ENCODE assay signal across 8 cellular contexts in the genomic region with DNA sequence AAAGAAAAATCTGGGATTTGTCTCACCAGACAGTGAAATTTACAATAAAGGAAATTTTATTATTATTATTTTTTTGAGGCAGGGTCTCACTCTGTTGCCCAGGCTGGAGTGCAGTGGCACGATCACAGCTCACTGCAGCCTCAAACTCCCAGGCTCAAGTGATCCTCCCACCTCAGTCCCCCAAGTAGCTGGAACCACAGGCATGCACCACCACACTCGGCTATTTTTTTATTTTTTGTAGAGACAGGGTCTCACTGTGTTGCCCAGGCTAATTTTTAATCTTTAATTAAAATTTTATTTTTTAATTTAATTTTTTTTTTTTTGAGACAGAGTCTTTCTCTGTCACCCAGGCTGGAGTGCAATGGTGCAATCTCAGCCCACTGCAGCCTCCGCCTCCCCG. TPM values are rescaled to one million over a fixed set of nuclear protein-coding genes. Genes with fewer than 3 reads are reported as not detected.
DNase-seq lines count a peak whose midpoint lies in the region; ATAC-seq, FAIRE-seq and TF ChIP-seq lines count a peak whose summit lies in the region.
"Not testable (repeated sequence)": the region's sequence is repeated elsewhere in the genome, so short reads cannot be mapped to it uniquely, and the experiment has no call there.

No MANE protein-coding gene starts in this region.

- not testable (repeated sequence) for H3K9ac ChIP-seq in HUES48 (ENCODE audit: low read depth, low read length)
- H3K9ac ChIP-seq in HepG2 (ENCODE audit: insufficient read depth, low read depth, low read length) = peak overlapping the region; percentile 80; the same call in 1 of the 2 replicates

- H3K27me3 ChIP-seq in HUES48 (ENCODE audit: control insufficient read depth, insufficient read depth, low read length); HepG2 (ENCODE audit: control insufficient read depth in 1 of 2, insufficient read depth in 2 of 2, low read length in 2 of 2); transverse colon: not testable (repeated sequence)

- H3K27ac ChIP-seq in C4-2B = peak overlapping the region; percentile 85
- H3K27ac ChIP-seq in HUES48 (ENCODE audit: low read depth, low read length) = peak overlapping the region; percentile 92
- H3K27ac ChIP-seq in HepG2 (ENCODE audit: extremely low read length, insufficient read depth, low read length) = peak overlapping the region; percentile 89
- peak overlapping the region; percentile 94 to 97 (median 95) for H3K27ac ChIP-seq in transverse colon

- not testable (repeated sequence) for H3K4me3 ChIP-seq in HUES48 (ENCODE audit: low read depth, low read length); transverse colon
- peak overlapping the region in 1 of 3 experiments; percentile 61; a peak in 1 of 6 replicates for H3K4me3 ChIP-seq in HepG2 (replicated peaks in 1 of 3; ENCODE audit: insufficient read depth in 1 of 3, low read depth in 2 of 3, low read length in 3 of 3)

- in situ Hi-C loops in HepG2 (cut with HindIII; ENCODE audit: extremely low pct_ligation_motif_present, low pct_unique_long_range_greater_than_20kb); transverse colon (cut with MboI; ENCODE audit: low pct_ligation_motif_present in 1 of 4, low pct_unique_long_range_greater_than_20kb in 1 of 4, low sequenced_read_pairs in 3 of 4): not testable (repeated sequence)

- POLR2A ChIA-PET in HepG2 (lab: Yijun Ruan, JAX) = interaction anchor here (0.9 to 3.2 kb wide), 35 partner anchors 8 to 660 kb away, joined by 3 to 41 read pairs (median 10); a partner anchor contains a TSS

- not testable (repeated sequence) for TF ChIP-seq CTCF in C4-2B (conservative IDR thresholded peaks at IDR 0.05); endothelial cell (IDR thresholded peaks at IDR 0.05; ENCODE audit: unreplicated experiment); HepG2 (CRISPR knock-in tag; IDR thresholded peaks at IDR 0.05); transverse colon (IDR thresholded peaks at IDR 0.05)

- H3K27me3 Mint-ChIP-seq in T-helper 1 cell treated with Interleukin-12 subunit alpha and Interleukin-12 subunit beta and Interleukin-4 antibody, amounts not matched to agents 30 μg/mL and 1 μg/mL, for 36 hours (ENCODE audit: low read depth); activated naive CD4-positive, alpha-beta T cell treated with anti-CD3 and anti-CD28 coated beads for 36 hours (ENCODE audit: low read depth): not testable (repeated sequence)
- H3K27me3 Mint-ChIP-seq in endothelial cell (ENCODE audit: unreplicated experiment) = peaks cover 13% of the 10 kb centered on the region

- WGBS in HepG2 (ENCODE audit: low lambda C conversion rate) = 93% methylated on average over 4 of the region's 4 CpGs
- 94 to 96% methylated on average over 4 of the region's 4 CpGs for WGBS in transverse colon (ENCODE audit: low coverage in 1 of 2), 2 donors

- TF ChIP-seq POLR2A in HepG2 (IDR thresholded peaks at IDR 0.05; ENCODE audit: insufficient read depth in 1 of 2, low read depth in 2 of 2, low read length in 2 of 2); transverse colon (IDR thresholded peaks at IDR 0.05): not testable (repeated sequence)

- not testable (repeated sequence) for H3K9me3 ChIP-seq in HUES48 (ENCODE audit: control insufficient read depth, insufficient read depth, low read length); HepG2 (ENCODE audit: low read length); transverse colon

- peak overlapping the region; percentile 96 for H3K27ac Mint-ChIP-seq in T-helper 1 cell treated with Interleukin-12 subunit alpha and Interleukin-12 subunit beta and Interleukin-4 antibody, amounts not matched to agents 30 μg/mL and 1 μg/mL, for 36 hours
- H3K27ac Mint-ChIP-seq in activated naive CD4-positive, alpha-beta T cell treated with anti-CD3 and anti-CD28 coated beads for 36 hours = peak overlapping the region; percentile 97
- not testable (repeated sequence) for H3K27ac Mint-ChIP-seq in endothelial cell (ENCODE audit: unreplicated experiment)

- not testable (repeated sequence) for H4K20me1 ChIP-seq in HepG2 (ENCODE audit: insufficient read depth, low read length)

- TF ChIP-seq RAD21 in HepG2 (CRISPR knock-in tag; IDR thresholded peaks at IDR 0.05) = not testable (repeated sequence)

- not testable (repeated sequence) for ATAC-seq in HepG2

- CTCF ChIA-PET in activated naive CD4-positive, alpha-beta T cell treated with anti-CD3 and anti-CD28 coated beads for 36 hours (lab: Charles Lee) = interaction anchor here (0.6 to 4.2 kb wide), 12 partner anchors 9 to 242 kb away, joined by 3 to 28 read pairs (median 5); a partner anchor contains a TSS
- CTCF ChIA-PET in HepG2 (lab: Yijun Ruan, JAX; ENCODE audit: low intra/inter-chr PET ratio, low total read pairs) = not testable (repeated sequence)

- peaks cover 13% of the 10 kb centered on the region for H3K36me3 ChIP-seq in HUES48 (ENCODE audit: control insufficient read depth, insufficient read depth, low read length)
- not testable (repeated sequence) for H3K36me3 ChIP-seq in HepG2 (replicated peaks in 1 of 2; ENCODE audit: control insufficient read depth in 1 of 2, insufficient read depth in 2 of 2, low read length in 2 of 2); transverse colon

- H3K4me2 ChIP-seq in HepG2 (ENCODE audit: low read depth, low read length) = peak overlapping the region; percentile 95

- not testable (repeated sequence) for BruUV-seq in HepG2 (replicated peaks; lab: Mats Ljungman, UMichigan)

- not testable (repeated sequence) for FAIRE-seq in HepG2 (lab: Jason Lieb, UNC)

- not testable (repeated sequence) for H3K9me3 Mint-ChIP-seq in T-helper 1 cell treated with Interleukin-12 subunit alpha and Interleukin-12 subunit beta and Interleukin-4 antibody, amounts not matched to agents 30 μg/mL and 1 μg/mL, for 36 hours; activated naive CD4-positive, alpha-beta T cell treated with anti-CD3 and anti-CD28 coated beads for 36 hours; endothelial cell (ENCODE audit: unreplicated experiment)

- H3K36me3 Mint-ChIP-seq in T-helper 1 cell treated with Interleukin-12 subunit alpha and Interleukin-12 subunit beta and Interleukin-4 antibody, amounts not matched to agents 30 μg/mL and 1 μg/mL, for 36 hours (ENCODE audit: low read depth) = peaks cover 34% of the 10 kb centered on the region
- H3K36me3 Mint-ChIP-seq in activated naive CD4-positive, alpha-beta T cell treated with anti-CD3 and anti-CD28 coated beads for 36 hours (ENCODE audit: low read depth) = peaks cover 12% of the 10 kb centered on the region
- peaks cover 31% of the 10 kb centered on the region for H3K36me3 Mint-ChIP-seq in endothelial cell (ENCODE audit: low read depth, unreplicated experiment)

- DNase-seq in activated naive CD4-positive, alpha-beta T cell treated with anti-CD3 and anti-CD28 coated beads for 36 hours; endothelial cell (ENCODE audit: low spot score); HepG2 (ENCODE audit: low spot score); transverse colon: not testable (repeated sequence)
- peak; percentile 18 for DNase-seq in posterior vena cava (ENCODE audit: low spot score)

- H3K4me1 Mint-ChIP-seq in T-helper 1 cell treated with Interleukin-12 subunit alpha and Interleukin-12 subunit beta and Interleukin-4 antibody, amounts not matched to agents 30 μg/mL and 1 μg/mL, for 36 hours (ENCODE audit: low read depth) = peaks cover 54% of the 10 kb centered on the region
- peaks cover 55% of the 10 kb centered on the region for H3K4me1 Mint-ChIP-seq in activated naive CD4-positive, alpha-beta T cell treated with anti-CD3 and anti-CD28 coated beads for 36 hours (ENCODE audit: low read depth)
- H3K4me1 Mint-ChIP-seq in endothelial cell (ENCODE audit: unreplicated experiment) = peaks cover 13% of the 10 kb centered on the region

- intact Hi-C loops in activated naive CD4-positive, alpha-beta T cell treated with anti-CD3 and anti-CD28 coated beads for 36 hours (cut with micrococcal nuclease) = loop anchor here (5.0 to 10.0 kb wide), 2 partner anchors 133 to 1761 kb away; a partner anchor contains a TSS
- intact Hi-C loops in HepG2 (cut with micrococcal nuclease; ENCODE audit: unreplicated experiment); posterior vena cava (cut with DNase I); transverse colon (cut with DNase I; ENCODE audit: low total_unique reads): not testable (repeated sequence)

- H2AFZ ChIP-seq in HepG2 (ENCODE audit: low read length) = not testable (repeated sequence)

- not testable (repeated sequence) for H3K79me2 ChIP-seq in HepG2 (ENCODE audit: insufficient read depth, low read length)

- H3K4me3 Mint-ChIP-seq in T-helper 1 cell treated with Interleukin-12 subunit alpha and Interleukin-12 subunit beta and Interleukin-4 antibody, amounts not matched to agents 30 μg/mL and 1 μg/mL, for 36 hours; activated naive CD4-positive, alpha-beta T cell treated with anti-CD3 and anti-CD28 coated beads for 36 hours: not testable (repeated sequence)
- H3K4me3 Mint-ChIP-seq in endothelial cell (ENCODE audit: unreplicated experiment) = peak overlapping the region; percentile 99

- H3K4me1 ChIP-seq in HUES48 (ENCODE audit: control insufficient read depth, insufficient read depth, low read length) = peaks cover 17% of the 10 kb centered on the region
- H3K4me1 ChIP-seq in HepG2 (ENCODE audit: insufficient read depth, low read length) = peaks cover 58% of the 10 kb centered on the region
- peaks cover 31 to 42% (median 36%) of the 10 kb centered on the region in 4 donors for H3K4me1 ChIP-seq in transverse colon

- TF ChIP-seq EP300 in HepG2 (IDR thresholded peaks at IDR 0.05; ENCODE audit: low read depth in 2 of 2, low read length in 2 of 2); HepG2 (CRISPR knock-in tag; IDR thresholded peaks at IDR 0.05; ENCODE audit: borderline replicate concordance); transverse colon (IDR thresholded peaks at IDR 0.05; ENCODE audit: low read depth): not testable (repeated sequence)

RNA-seq across cellular contexts. Expression of a gene that starts 27.5 kb away (rescaled TPM):
- total RNA-seq in activated naive CD4-positive, alpha-beta T cell treated with anti-CD3 and anti-CD28 coated beads for 36 hours = 10 to 100 TPM in 1 of 2 experiments, 1 to 10 TPM in 1; 8.9 to 10.0 TPM
- total RNA-seq in endothelial cell (ENCODE audit: unreplicated experiment) (11.2 TPM), HepG2 (2016; rRNA removed; fragmentation: Illumina TruSeq; extraction: Trizol) (11.4 and 12.5 TPM in 2 replicates), posterior vena cava (1 to 10 TPM; 6.2 to 6.3 TPM), transverse colon (1 to 10 TPM; 1.8 to 4.4 (median 2.9) TPM)
- total RNA-seq in HepG2 (2016; cell fraction: cytosol; rRNA removed; fragmentation: Illumina TruSeq; extraction: Trizol; ENCODE audit: low read depth) = 2.6 and 2.7 TPM in 2 replicates
- total RNA-seq in HepG2 (2016; cell fraction: insoluble cytoplasmic fraction; rRNA removed; fragmentation: Illumina TruSeq; extraction: Trizol) = 9.5 and 10.4 TPM in 2 replicates
- 2.4 and 3.4 TPM in 2 replicates for total RNA-seq in HepG2 (2016; cell fraction: membrane; rRNA removed; fragmentation: Illumina TruSeq; extraction: Trizol)
- 7.4 and 11.0 TPM in 2 replicates for total RNA-seq in HepG2 (2016; cell fraction: nucleus; rRNA removed; fragmentation: Illumina TruSeq; extraction: Trizol)
- polyA plus RNA-seq in HepG2 (2011; rRNA removed) = 5.1 and 5.3 TPM in 2 replicates
- polyA plus RNA-seq in HepG2 (2011; cell fraction: cytosol; rRNA removed) = 3.7 and 4.7 TPM in 2 replicates
- 12.6 and 13.3 TPM in 2 replicates for polyA plus RNA-seq in HepG2 (2011; cell fraction: nucleus; rRNA removed)
- 3.2 and 4.1 TPM in 2 replicates for polyA plus RNA-seq in HepG2 (2012)
- polyA plus RNA-seq in HepG2 (2016; cell fraction: cytosol; fragmentation: Illumina TruSeq; extraction: Trizol; ENCODE audit: low read depth) = 0.97 and 1.0 TPM in 2 replicates
- polyA plus RNA-seq in HepG2 (2016; cell fraction: insoluble cytoplasmic fraction; fragmentation: Illumina TruSeq; extraction: Trizol; ENCODE audit: low read depth) = 7.8 and 11.5 TPM in 2 replicates
- 1.2 and 1.5 TPM in 2 replicates for polyA plus RNA-seq in HepG2 (2016; cell fraction: membrane; fragmentation: Illumina TruSeq; extraction: Trizol; ENCODE audit: low read depth)
- polyA plus RNA-seq in HepG2 (2016; cell fraction: nucleus; fragmentation: Illumina TruSeq; extraction: Trizol; ENCODE audit: insufficient read depth, low read depth) = 14.7 and 21.6 TPM in 2 replicates
- 11.5 and 35.8 TPM in 2 replicates for polyA minus RNA-seq in HepG2 (2011; rRNA and poly(A)+ RNA removed; ENCODE audit: low replicate concordance)
- 2.1 and 3.8 TPM in 2 replicates for polyA minus RNA-seq in HepG2 (2011; cell fraction: cytosol; rRNA and poly(A)+ RNA removed)
- 5.2 and 9.8 TPM in 2 replicates for polyA minus RNA-seq in HepG2 (2011; cell fraction: nucleus; rRNA and poly(A)+ RNA removed)

RNA-seq across cellular contexts. Expression of a gene that starts 29.9 kb away (rescaled TPM):
- 10 to 100 TPM; 85.7 to 90.3 TPM for total RNA-seq in activated naive CD4-positive, alpha-beta T cell treated with anti-CD3 and anti-CD28 coated beads for 36 hours
- total RNA-seq in endothelial cell (ENCODE audit: unreplicated experiment) = 283 TPM
- 74.3 and 91.4 TPM in 2 replicates for total RNA-seq in HepG2 (2016; rRNA removed; fragmentation: Illumina TruSeq; extraction: Trizol)
- 90.2 and 104 TPM in 2 replicates for total RNA-seq in HepG2 (2016; cell fraction: cytosol; rRNA removed; fragmentation: Illumina TruSeq; extraction: Trizol; ENCODE audit: low read depth)
- total RNA-seq in HepG2 (2016; cell fraction: insoluble cytoplasmic fraction; rRNA removed; fragmentation: Illumina TruSeq; extraction: Trizol) = 67.1 and 95.9 TPM in 2 replicates
- 162 and 190 TPM in 2 replicates for total RNA-seq in HepG2 (2016; cell fraction: membrane; rRNA removed; fragmentation: Illumina TruSeq; extraction: Trizol)
- 45.3 and 51.5 TPM in 2 replicates for total RNA-seq in HepG2 (2016; cell fraction: nucleus; rRNA removed; fragmentation: Illumina TruSeq; extraction: Trizol)
- 75.8 and 83.0 TPM in 2 replicates for polyA plus RNA-seq in HepG2 (2011; rRNA removed)
- polyA plus RNA-seq in HepG2 (2011; cell fraction: cytosol; rRNA removed) = 82.9 and 103 TPM in 2 replicates
- polyA plus RNA-seq in HepG2 (2011; cell fraction: nucleus; rRNA removed) = 54.8 and 59.4 TPM in 2 replicates
- polyA plus RNA-seq in HepG2 (2012) = 68.4 and 68.8 TPM in 2 replicates
- polyA plus RNA-seq in HepG2 (2016; cell fraction: cytosol; fragmentation: Illumina TruSeq; extraction: Trizol; ENCODE audit: low read depth) = 116 and 135 TPM in 2 replicates
- 71.7 and 96.4 TPM in 2 replicates for polyA plus RNA-seq in HepG2 (2016; cell fraction: insoluble cytoplasmic fraction; fragmentation: Illumina TruSeq; extraction: Trizol; ENCODE audit: low read depth)
- polyA plus RNA-seq in HepG2 (2016; cell fraction: membrane; fragmentation: Illumina TruSeq; extraction: Trizol; ENCODE audit: low read depth) = 203 and 209 TPM in 2 replicates
- 89.8 and 103 TPM in 2 replicates for polyA plus RNA-seq in HepG2 (2016; cell fraction: nucleus; fragmentation: Illumina TruSeq; extraction: Trizol; ENCODE audit: insufficient read depth, low read depth)
- 147 and 175 TPM in 2 replicates for polyA minus RNA-seq in HepG2 (2011; rRNA and poly(A)+ RNA removed; ENCODE audit: low replicate concordance)
- polyA minus RNA-seq in HepG2 (2011; cell fraction: cytosol; rRNA and poly(A)+ RNA removed) = 34.9 and 49.9 TPM in 2 replicates
- polyA minus RNA-seq in HepG2 (2011; cell fraction: nucleus; rRNA and poly(A)+ RNA removed) = 11.2 and 15.8 TPM in 2 replicates
- total RNA-seq in posterior vena cava = 100 to 1,000 TPM; 142 to 147 TPM
- total RNA-seq in transverse colon = 10 to 100 TPM; 72.9 to 89.4 (median 80.8) TPM

RNA-seq across cellular contexts. Expression of a gene that starts 34.0 kb away (rescaled TPM):
- 100 to 1,000 TPM; 319 to 353 TPM for total RNA-seq in activated naive CD4-positive, alpha-beta T cell treated with anti-CD3 and anti-CD28 coated beads for 36 hours
- total RNA-seq in endothelial cell (ENCODE audit: unreplicated experiment) = 326 TPM
- 486 and 510 TPM in 2 replicates for total RNA-seq in HepG2 (2016; rRNA removed; fragmentation: Illumina TruSeq; extraction: Trizol)
- 913 and 1,296 TPM in 2 replicates for total RNA-seq in HepG2 (2016; cell fraction: cytosol; rRNA removed; fragmentation: Illumina TruSeq; extraction: Trizol; ENCODE audit: low read depth)
- 511 and 522 TPM in 2 replicates for total RNA-seq in HepG2 (2016; cell fraction: insoluble cytoplasmic fraction; rRNA removed; fragmentation: Illumina TruSeq; extraction: Trizol)
- total RNA-seq in HepG2 (2016; cell fraction: membrane; rRNA removed; fragmentation: Illumina TruSeq; extraction: Trizol) = 763 and 886 TPM in 2 replicates
- 177 and 187 TPM in 2 replicates for total RNA-seq in HepG2 (2016; cell fraction: nucleus; rRNA removed; fragmentation: Illumina TruSeq; extraction: Trizol)
- polyA plus RNA-seq in HepG2 (2011; rRNA removed) = 80.9 and 100 TPM in 2 replicates
- polyA plus RNA-seq in HepG2 (2011; cell fraction: cytosol; rRNA removed) = 69.9 and 96.6 TPM in 2 replicates
- 23.2 and 42.0 TPM in 2 replicates for polyA plus RNA-seq in HepG2 (2011; cell fraction: nucleus; rRNA removed)
- polyA plus RNA-seq in HepG2 (2012) = 194 and 244 TPM in 2 replicates
- polyA plus RNA-seq in HepG2 (2016; cell fraction: cytosol; fragmentation: Illumina TruSeq; extraction: Trizol; ENCODE audit: low read depth) = 1,200 and 1,620 TPM in 2 replicates
- polyA plus RNA-seq in HepG2 (2016; cell fraction: insoluble cytoplasmic fraction; fragmentation: Illumina TruSeq; extraction: Trizol; ENCODE audit: low read depth) = 517 and 532 TPM in 2 replicates
- 742 and 956 TPM in 2 replicates for polyA plus RNA-seq in HepG2 (2016; cell fraction: membrane; fragmentation: Illumina TruSeq; extraction: Trizol; ENCODE audit: low read depth)
- polyA plus RNA-seq in HepG2 (2016; cell fraction: nucleus; fragmentation: Illumina TruSeq; extraction: Trizol; ENCODE audit: insufficient read depth, low read depth) = 336 and 389 TPM in 2 replicates
- polyA minus RNA-seq in HepG2 (2011; rRNA and poly(A)+ RNA removed; ENCODE audit: low replicate concordance) = 4.4 and 15.7 TPM in 2 replicates
- 18.7 and 23.2 TPM in 2 replicates for polyA minus RNA-seq in HepG2 (2011; cell fraction: cytosol; rRNA and poly(A)+ RNA removed)
- 18.4 and 25.9 TPM in 2 replicates for polyA minus RNA-seq in HepG2 (2011; cell fraction: nucleus; rRNA and poly(A)+ RNA removed)
- total RNA-seq in posterior vena cava = 100 to 1,000 TPM; 112 to 178 TPM
- 100 to 1,000 TPM; 115 to 279 (median 192) TPM for total RNA-seq in transverse colon

RNA-seq across cellular contexts. Expression of a gene that starts 34.1 kb away (rescaled TPM):
- total RNA-seq in activated naive CD4-positive, alpha-beta T cell treated with anti-CD3 and anti-CD28 coated beads for 36 hours = 10 to 100 TPM; 16.4 to 17.4 TPM
- total RNA-seq in endothelial cell (ENCODE audit: unreplicated experiment) (11.8 TPM), HepG2 (2016; rRNA removed; fragmentation: Illumina TruSeq; extraction: Trizol) (29.4 and 38.3 TPM in 2 replicates), posterior vena cava (10 to 100 TPM; 13.0 to 16.2 TPM), transverse colon (10 to 100 TPM in 2 of 4 donors, 1 to 10 TPM in 2; 2.8 to 14.1 (median 8.2) TPM)
- 7.6 and 8.2 TPM in 2 replicates for total RNA-seq in HepG2 (2016; cell fraction: cytosol; rRNA removed; fragmentation: Illumina TruSeq; extraction: Trizol; ENCODE audit: low read depth)
- 33.5 and 38.7 TPM in 2 replicates for total RNA-seq in HepG2 (2016; cell fraction: insoluble cytoplasmic fraction; rRNA removed; fragmentation: Illumina TruSeq; extraction: Trizol)
- 12.2 and 12.5 TPM in 2 replicates for total RNA-seq in HepG2 (2016; cell fraction: membrane; rRNA removed; fragmentation: Illumina TruSeq; extraction: Trizol)
- 12.4 and 13.6 TPM in 2 replicates for total RNA-seq in HepG2 (2016; cell fraction: nucleus; rRNA removed; fragmentation: Illumina TruSeq; extraction: Trizol)
- polyA plus RNA-seq in HepG2 (2011; rRNA removed) = 15.5 and 18.1 TPM in 2 replicates
- 16.8 and 19.2 TPM in 2 replicates for polyA plus RNA-seq in HepG2 (2011; cell fraction: cytosol; rRNA removed)
- polyA plus RNA-seq in HepG2 (2011; cell fraction: nucleus; rRNA removed) = 6.5 and 8.5 TPM in 2 replicates
- polyA plus RNA-seq in HepG2 (2012) = 8.4 and 9.8 TPM in 2 replicates
- 3.9 and 4.9 TPM in 2 replicates for polyA plus RNA-seq in HepG2 (2016; cell fraction: cytosol; fragmentation: Illumina TruSeq; extraction: Trizol; ENCODE audit: low read depth)
- 29.3 and 29.9 TPM in 2 replicates for polyA plus RNA-seq in HepG2 (2016; cell fraction: insoluble cytoplasmic fraction; fragmentation: Illumina TruSeq; extraction: Trizol; ENCODE audit: low read depth)
- 8.0 TPM in 2 replicates for polyA plus RNA-seq in HepG2 (2016; cell fraction: membrane; fragmentation: Illumina TruSeq; extraction: Trizol; ENCODE audit: low read depth)
- polyA plus RNA-seq in HepG2 (2016; cell fraction: nucleus; fragmentation: Illumina TruSeq; extraction: Trizol; ENCODE audit: insufficient read depth, low read depth) = 16.3 and 19.0 TPM in 2 replicates
- polyA minus RNA-seq in HepG2 (2011; rRNA and poly(A)+ RNA removed; ENCODE audit: low replicate concordance) = 11.3 and 25.4 TPM in 2 replicates
- 4.5 and 4.7 TPM in 2 replicates for polyA minus RNA-seq in HepG2 (2011; cell fraction: cytosol; rRNA and poly(A)+ RNA removed)
- polyA minus RNA-seq in HepG2 (2011; cell fraction: nucleus; rRNA and poly(A)+ RNA removed) = 3.0 and 3.3 TPM in 2 replicates

RNA-seq across cellular contexts. Expression of a gene that starts 44.1 kb away (rescaled TPM):
- 1 to 10 TPM; 1.5 to 2.0 TPM for total RNA-seq in activated naive CD4-positive, alpha-beta T cell treated with anti-CD3 and anti-CD28 coated beads for 36 hours
- total RNA-seq in endothelial cell (ENCODE audit: unreplicated experiment) (68.7 TPM), HepG2 (2016; rRNA removed; fragmentation: Illumina TruSeq; extraction: Trizol) (25.4 and 86.0 TPM in 2 replicates), posterior vena cava (10 to 100 TPM; 76.4 to 76.7 TPM), transverse colon (100 to 1,000 TPM; 129 to 530 (median 245) TPM)
- 33.1 and 33.9 TPM in 2 replicates for total RNA-seq in HepG2 (2016; cell fraction: cytosol; rRNA removed; fragmentation: Illumina TruSeq; extraction: Trizol; ENCODE audit: low read depth)
- total RNA-seq in HepG2 (2016; cell fraction: insoluble cytoplasmic fraction; rRNA removed; fragmentation: Illumina TruSeq; extraction: Trizol) = 23.9 and 92.3 TPM in 2 replicates
- 30.7 and 31.8 TPM in 2 replicates for total RNA-seq in HepG2 (2016; cell fraction: membrane; rRNA removed; fragmentation: Illumina TruSeq; extraction: Trizol)
- total RNA-seq in HepG2 (2016; cell fraction: nucleus; rRNA removed; fragmentation: Illumina TruSeq; extraction: Trizol) = 140 and 158 TPM in 2 replicates
- polyA plus RNA-seq in HepG2 (2011; rRNA removed) = 143 and 179 TPM in 2 replicates
- polyA plus RNA-seq in HepG2 (2011; cell fraction: cytosol; rRNA removed) = 71.5 and 83.2 TPM in 2 replicates
- polyA plus RNA-seq in HepG2 (2011; cell fraction: nucleus; rRNA removed) = 1,144 and 1,345 TPM in 2 replicates
- 140 and 149 TPM in 2 replicates for polyA plus RNA-seq in HepG2 (2012)
- 5.5 and 6.7 TPM in 2 replicates for polyA plus RNA-seq in HepG2 (2016; cell fraction: cytosol; fragmentation: Illumina TruSeq; extraction: Trizol; ENCODE audit: low read depth)
- 23.3 and 26.9 TPM in 2 replicates for polyA plus RNA-seq in HepG2 (2016; cell fraction: insoluble cytoplasmic fraction; fragmentation: Illumina TruSeq; extraction: Trizol; ENCODE audit: low read depth)
- 12.8 and 12.9 TPM in 2 replicates for polyA plus RNA-seq in HepG2 (2016; cell fraction: membrane; fragmentation: Illumina TruSeq; extraction: Trizol; ENCODE audit: low read depth)
- polyA plus RNA-seq in HepG2 (2016; cell fraction: nucleus; fragmentation: Illumina TruSeq; extraction: Trizol; ENCODE audit: insufficient read depth, low read depth) = 420 and 470 TPM in 2 replicates
- 83.4 and 325 TPM in 2 replicates for polyA minus RNA-seq in HepG2 (2011; rRNA and poly(A)+ RNA removed; ENCODE audit: low replicate concordance)
- polyA minus RNA-seq in HepG2 (2011; cell fraction: cytosol; rRNA and poly(A)+ RNA removed) = 54.4 and 79.5 TPM in 2 replicates
- polyA minus RNA-seq in HepG2 (2011; cell fraction: nucleus; rRNA and poly(A)+ RNA removed) = 295 and 329 TPM in 2 replicates
